25 cellular contexts compared by ENCODE assay signal in the genomic region with DNA sequence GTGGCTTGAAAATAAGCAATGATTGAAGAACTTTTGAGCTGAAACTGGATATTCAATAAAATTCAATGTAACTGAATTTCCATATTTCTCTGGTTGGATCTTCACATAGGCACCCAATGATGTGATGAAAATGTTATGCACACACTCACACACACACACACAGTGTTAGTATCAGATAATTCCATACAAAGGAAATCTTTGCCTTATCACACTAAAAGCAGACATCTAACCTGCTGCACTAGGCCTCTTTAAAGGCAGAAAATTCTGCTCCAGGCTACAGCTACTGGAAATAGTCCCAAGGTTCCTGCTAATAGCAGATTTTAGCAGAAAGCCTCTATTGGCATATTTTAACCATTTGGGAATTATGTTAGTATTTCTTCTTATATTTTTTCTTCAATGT.
"Had no signal": no experiment of that assay in that cellular context is flagged by ENCODE, and none has a peak within 500 bp of the region (broad histone marks: within the 10 kb centered on the region; RNA-seq: fewer than 3 reads in every experiment).

No MANE protein-coding gene starts in this region.

- H3K9me3 ChIP-seq: esophagus muscularis mucosa, esophagus squamous epithelium, gastrocnemius medialis, gastroesophageal sphincter had no signal

- H3K9me3 Mint-ChIP-seq: dendritic cell treated with granulocyte-macrophage colony-stimulating factor and Interleukin-4, amounts not matched to agents 40 ng/mL and 50 ng/mL, for 4 days; endodermal cell had no signal

- H3K4me1 ChIP-seq: esophagus squamous epithelium, foreskin keratinocyte, gastrocnemius medialis, gastroesophageal sphincter, heart left ventricle, heart right ventricle had no signal

- DNase-seq: cortex of kidney; dermis blood vessel endothelial cell; dorsolateral prefrontal cortex; effector CD4-positive, alpha-beta T cell; effector CD8-positive, alpha-beta T cell; effector memory CD4-positive, alpha-beta T cell; effector memory CD8-positive, alpha-beta T cell; endodermal cell; erythroblast; esophagus squamous epithelium; foreskin keratinocyte; foreskin melanocyte; gastrocnemius medialis; glutamatergic neuron; head of caudate nucleus; heart left ventricle; heart right ventricle; hippocampal formation had no signal

- ATAC-seq: effector memory CD8-positive, alpha-beta T cell; esophagus mucosa; foreskin keratinocyte; gastrocnemius medialis; gastroesophageal sphincter; heart left ventricle; heart right ventricle had no signal

- H2AFZ ChIP-seq: hepatocyte had no signal

- H3K4me1 Mint-ChIP-seq: endodermal cell had no signal

- H3K27me3 Mint-ChIP-seq: dendritic cell treated with granulocyte-macrophage colony-stimulating factor and Interleukin-4, amounts not matched to agents 40 ng/mL and 50 ng/mL, for 4 days; effector memory CD8-positive, alpha-beta T cell had no signal

- H3K4me3 ChIP-seq: coronary artery, dorsolateral prefrontal cortex, esophagus muscularis mucosa, esophagus squamous epithelium, gastrocnemius medialis, gastroesophageal sphincter, heart left ventricle, heart right ventricle, hepatocyte had no signal

- H3K79me2 ChIP-seq: hepatocyte had no signal

- H3K36me3 ChIP-seq: esophagus muscularis mucosa, esophagus squamous epithelium, gastrocnemius medialis, gastroesophageal sphincter, heart left ventricle, heart right ventricle had no signal

- H3K4me2 ChIP-seq: hepatocyte had no signal

- H3K27me3 ChIP-seq: dorsolateral prefrontal cortex, esophagus muscularis mucosa, esophagus squamous epithelium, foreskin keratinocyte, gastrocnemius medialis, gastroesophageal sphincter, heart left ventricle, heart right ventricle, hepatocyte had no signal

- H3K4me3 Mint-ChIP-seq: dendritic cell treated with granulocyte-macrophage colony-stimulating factor and Interleukin-4, amounts not matched to agents 40 ng/mL and 50 ng/mL, for 4 days; effector memory CD8-positive, alpha-beta T cell; endodermal cell had no signal

- H3K27ac ChIP-seq: coronary artery, dorsolateral prefrontal cortex, epithelial cell of prostate, esophagus muscularis mucosa, esophagus squamous epithelium, foreskin keratinocyte, gastrocnemius medialis, gastroesophageal sphincter, heart left ventricle, heart right ventricle, hepatocyte had no signal

- H3K27ac Mint-ChIP-seq: dendritic cell treated with granulocyte-macrophage colony-stimulating factor and Interleukin-4, amounts not matched to agents 40 ng/mL and 50 ng/mL, for 4 days; effector memory CD8-positive, alpha-beta T cell; endodermal cell had no signal
